In the genomic region with DNA sequence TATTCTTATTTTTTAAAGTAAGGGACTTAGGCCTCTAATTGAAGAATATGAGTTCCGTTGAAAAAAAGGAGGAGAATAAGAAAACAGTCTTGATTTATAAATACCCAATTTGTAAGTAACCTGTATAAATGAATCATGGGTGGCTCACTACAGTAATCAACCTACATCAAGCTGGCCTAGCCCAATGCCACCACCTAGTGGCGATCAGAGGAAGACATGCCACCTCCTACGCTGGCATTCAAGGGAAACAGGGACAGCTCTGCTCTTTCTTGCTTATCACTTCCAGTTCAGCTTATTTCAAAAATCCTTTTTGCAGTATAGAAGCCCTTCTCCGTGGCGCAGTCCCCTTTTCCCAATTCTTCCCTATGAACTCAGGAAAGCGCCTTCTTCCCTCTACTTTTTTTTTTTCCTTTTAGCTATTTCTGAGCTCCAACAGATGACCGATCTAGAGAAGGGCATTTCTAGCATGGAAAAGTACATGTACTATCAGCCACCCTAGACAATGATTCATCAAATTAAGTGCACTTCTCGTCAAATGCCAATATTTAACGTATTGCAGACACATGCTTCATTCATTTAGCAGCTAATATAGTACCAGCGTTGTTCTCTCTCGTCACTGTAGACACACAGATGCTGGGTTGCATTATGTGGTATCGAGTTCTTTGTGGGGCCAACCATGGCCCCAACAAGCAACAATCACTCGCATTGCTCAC, we compare ENCODE assay signal across 8 cellular contexts. TPM values are rescaled to one million over a fixed set of nuclear protein-coding genes. Genes with fewer than 3 reads are reported as not detected.
A peak's percentile ranks its signal among the peaks of the same experiment; 100 is the strongest.
DNase-seq lines count a peak whose midpoint lies in the region; ATAC-seq, FAIRE-seq and TF ChIP-seq lines count a peak whose summit lies in the region.

No MANE protein-coding gene starts in this region.

- DNase-seq in GM12892 (ENCODE audit: insufficient read length) (peak; percentile 40), NCI-H1436 (lab: John Stamatoyannopoulos, UW) (peak; percentile 61), T-helper 2 cell (peak in 4 of 5 experiments; percentile 17 to 87 (median 32)), astrocyte of the cerebellum (ENCODE audit: low read depth) (peak; percentile 65), iPS DF 4.7 (ENCODE audit: extremely low read depth, low spot score) (peak; percentile 30), spleen (no peak)

- intact Hi-C loops in spleen (cut with DNase I; ENCODE audit: low total_unique reads) = loop anchor here (5.0 kb wide), 1 partner anchor 223 kb away; no protein-coding TSS in a partner anchor

- ATAC-seq in HG02870 (IDR thresholded peaks at IDR 0.05; ENCODE audit: unreplicated experiment) = peak; percentile 92

- H3K36me3 ChIP-seq in spleen = no peaks in the 10 kb centered on the region

- no peaks in the 10 kb centered on the region for H3K9me3 ChIP-seq in spleen

- H3K27me3 ChIP-seq in spleen (replicated peaks in 1 of 7) = peaks cover 0 to 57% (median 0%) of the 10 kb centered on the region in 7 donors

- peak; percentile 95 for FAIRE-seq in GM12892 (lab: Jason Lieb, UNC)

- peak; percentile 97 for TF ChIP-seq CTCF in 22Rv1 (IDR thresholded peaks at IDR 0.05)
- TF ChIP-seq CTCF in astrocyte of the cerebellum (IDR thresholded peaks at IDR 0.05; ENCODE audit: low read depth, low read length, missing control alignments) = peak; percentile 95
- peak; percentile 29 to 92 (median 79) for TF ChIP-seq CTCF in spleen (IDR thresholded peaks at IDR 0.05 in 8 of 11, conservative IDR thresholded peaks at IDR 0.05 in 3 of 11)

- TF ChIP-seq POLR2A in GM12892 (IDR thresholded peaks at IDR 0.05; ENCODE audit: low read depth, low read length) (no peak), spleen (IDR thresholded peaks at IDR 0.05) (no peak)

- no peaks in the 10 kb centered on the region for H3K4me1 ChIP-seq in spleen

- H3K4me3 ChIP-seq in astrocyte of the cerebellum (ENCODE audit: low read depth, low read length) (no peak overlapping the region), spleen (no peak overlapping the region)

- 36 to 47% (median 42%) methylated on average over 13 of the region's 13 CpGs for WGBS in spleen, 5 donors

- in situ Hi-C loops in astrocyte of the cerebellum (cut with HindIII; ENCODE audit: low sequenced_read_pairs) = no loop called here

- 0 out of 2 replicates have a peak overlapping the region, but pooled peaks have one; percentile 13 for H3K27ac ChIP-seq in 22Rv1
- no peak overlapping the region for H3K27ac ChIP-seq in spleen

RNA-seq across cellular contexts. Expression of gene PTPN3, which starts 28.3 kb away (rescaled TPM):
- polyA plus RNA-seq in GM12892 (2012; ENCODE audit: missing spikeins) = 2.9 TPM
- total RNA-seq in spleen = 1 to 10 TPM in 2 of 7 donors, under 1 TPM in 5; 0.30 to 1.7 (median 0.56) TPM
- polyA plus RNA-seq in spleen = under 1 TPM; 0.20 to 0.35 (median 0.29) TPM
